12 cellular contexts compared by ENCODE assay signal in genomic region chr5:87122171-87122977, GRCh38.
DNase-seq lines count a peak whose midpoint lies in the region; ATAC-seq and TF ChIP-seq lines count a peak whose summit lies in the region.
"Had no signal": no experiment of that assay in that cellular context is flagged by ENCODE, and none has a peak within 500 bp of the region (broad histone marks: within the 10 kb centered on the region; RNA-seq: fewer than 3 reads in every experiment).

No MANE protein-coding gene starts in this region.

- peak overlapping the region in 1 of 2 experiments; percentile 47; a peak in 1 of 4 replicates for H3K4me3 ChIP-seq in SK-N-SH (ENCODE audit: low read depth in 2 of 2, low read length in 1 of 2)
- no peak overlapping the region for H3K4me3 ChIP-seq in fibroblast of lung (replicated peaks in 1 of 4; ENCODE audit: control extremely low read depth in 1 of 4, insufficient read depth in 1 of 4, low read depth in 3 of 4, low read length in 4 of 4)
- no peak overlapping the region for H3K4me3 ChIP-seq in vagina

- peak overlapping the region; percentile 54 for H3K4me2 ChIP-seq in SK-N-SH
- peak overlapping the region; percentile 15 for H3K4me2 ChIP-seq in fibroblast of lung (ENCODE audit: extremely low read depth, insufficient read depth, low read length)

- no peak for TF ChIP-seq CTCF in SK-N-SH (IDR thresholded peaks at IDR 0.05)
- TF ChIP-seq CTCF in fibroblast of lung (conservative IDR thresholded peaks at IDR 0.05 in 1 of 2, IDR thresholded peaks at IDR 0.05 in 1 of 2; ENCODE audit: low read depth in 1 of 2, low read length in 2 of 2), result no peak
- no peak for TF ChIP-seq CTCF in vagina (IDR thresholded peaks at IDR 0.05)
- no peak for TF ChIP-seq CTCF in endothelial cell (IDR thresholded peaks at IDR 0.05; ENCODE audit: unreplicated experiment)

- CTCF ChIA-PET in activated naive CD4-positive, alpha-beta T cell treated with anti-CD3 and anti-CD28 coated beads, Interleukin-2, amount 10 ng/mL, durations not matched to agents 7 days and 5 days (lab: Charles Lee), result no interaction called here
- CTCF ChIA-PET in SK-N-SH (lab: Yijun Ruan, JAX), result no interaction called here

- H3K27me3 ChIP-seq in SK-N-SH (ENCODE audit: insufficient read depth) (no peaks in the 10 kb centered on the region), fibroblast of lung (ENCODE audit: control insufficient read depth, insufficient read depth, low read length) (no peaks in the 10 kb centered on the region), vagina (no peaks in the 10 kb centered on the region)

- H3K36me3 Mint-ChIP-seq in activated naive CD4-positive, alpha-beta T cell treated with anti-CD3 and anti-CD28 coated beads, Interleukin-2, amount 10 ng/mL, durations not matched to agents 7 days and 5 days, result peaks cover 2% of the 10 kb centered on the region
- H3K36me3 Mint-ChIP-seq in endothelial cell (ENCODE audit: low read depth, unreplicated experiment), result no peaks in the 10 kb centered on the region

- H3K36me3 ChIP-seq in SK-N-SH (replicated peaks in 1 of 2; ENCODE audit: control insufficient read depth in 1 of 2, insufficient read depth in 2 of 2, low read length in 1 of 2) (no peaks in the 10 kb centered on the region), fibroblast of lung (ENCODE audit: control insufficient read depth, insufficient read depth, low read length) (no peaks in the 10 kb centered on the region), vagina (no peaks in the 10 kb centered on the region)

- peaks cover 57% of the 10 kb centered on the region for H3K4me1 Mint-ChIP-seq in activated naive CD4-positive, alpha-beta T cell treated with anti-CD3 and anti-CD28 coated beads, Interleukin-2, amount 10 ng/mL, durations not matched to agents 7 days and 5 days
- H3K4me1 Mint-ChIP-seq in endothelial cell (ENCODE audit: unreplicated experiment), result no peaks in the 10 kb centered on the region

- no peak for TF ChIP-seq EP300 in SK-N-SH (IDR thresholded peaks at IDR 0.05; ENCODE audit: borderline replicate concordance in 1 of 2, low read depth in 1 of 2, low read length in 1 of 2)

- intact Hi-C loops in vagina (cut with DNase I), result no loop called here

- H3F3A ChIP-seq in SK-N-SH (replicated peaks; ENCODE audit: insufficient read depth), result peaks cover 51% of the 10 kb centered on the region

- no peak for TF ChIP-seq POLR2A in vagina (IDR thresholded peaks at IDR 0.05)

- H3K27me3 Mint-ChIP-seq in activated naive CD4-positive, alpha-beta T cell treated with anti-CD3 and anti-CD28 coated beads, Interleukin-2, amount 10 ng/mL, durations not matched to agents 7 days and 5 days, result no peaks in the 10 kb centered on the region
- H3K27me3 Mint-ChIP-seq in endothelial cell (ENCODE audit: unreplicated experiment), result no peaks in the 10 kb centered on the region

- no peak for DNase-seq in activated naive CD4-positive, alpha-beta T cell treated with anti-CD3 and anti-CD28 coated beads, Interleukin-2, amount 10 ng/mL, durations not matched to agents 7 days and 5 days
- no peak for DNase-seq in activated naive CD4-positive, alpha-beta T cell (lab: John Stamatoyannopoulos, UW)
- no peak for DNase-seq in SK-N-SH
- no peak for DNase-seq in fibroblast of lung (ENCODE audit: low read depth in 2 of 2)
- DNase-seq in vagina (ENCODE audit: extremely low spot score in 2 of 2), result no peak
- DNase-seq in endothelial cell (ENCODE audit: low spot score), result no peak
- DNase-seq in iPS-NIHi11 (ENCODE audit: low spot score), result no peak
- DNase-seq: activated CD4-positive, CD25-positive, alpha-beta regulatory T cell treated with anti-CD3 and anti-CD28 coated beads, Interleukin-2, amount 50 U/mL, for 72 hours; foreskin melanocyte; NCI-H187 had no signal

- H3K9me3 Mint-ChIP-seq in activated naive CD4-positive, alpha-beta T cell treated with anti-CD3 and anti-CD28 coated beads, Interleukin-2, amount 10 ng/mL, durations not matched to agents 7 days and 5 days, result peaks cover 4% of the 10 kb centered on the region
- H3K9me3 Mint-ChIP-seq in endothelial cell (ENCODE audit: unreplicated experiment), result no peaks in the 10 kb centered on the region

- no peaks in the 10 kb centered on the region for H3K9me2 ChIP-seq in SK-N-SH

- H3K4me1 ChIP-seq in SK-N-SH (ENCODE audit: control insufficient read depth in 1 of 2, insufficient read depth in 2 of 2, low read depth in 1 of 2, low read length in 1 of 2) (peaks cover 0 to 48% of the 10 kb centered on the region in 2 experiments; a peak in 3 of 4 replicates), fibroblast of lung (ENCODE audit: control insufficient read depth, extremely low read depth, insufficient read depth, low read length) (peaks cover 19% of the 10 kb centered on the region), vagina (no peaks in the 10 kb centered on the region)

- peak overlapping the region; percentile 91 to 94 for H3K27ac ChIP-seq in SK-N-SH (ENCODE audit: low read depth in 2 of 2, low read length in 1 of 2)
- H3K27ac ChIP-seq in fibroblast of lung (ENCODE audit: insufficient read depth, low read length), result peak overlapping the region; percentile 66
- H3K27ac ChIP-seq in vagina, result peak overlapping the region; percentile 14

- no peak for TF ChIP-seq RAD21 in SK-N-SH (IDR thresholded peaks at IDR 0.05; ENCODE audit: low read length)

- H3K9ac ChIP-seq in SK-N-SH (peak overlapping the region; percentile 72), fibroblast of lung (ENCODE audit: insufficient read depth, low read length) (no peak overlapping the region)

- H3K9me3 ChIP-seq in SK-N-SH (no peaks in the 10 kb centered on the region), fibroblast of lung (ENCODE audit: control insufficient read depth, insufficient read depth, low read depth, low read length) (no peaks in the 10 kb centered on the region), vagina (no peaks in the 10 kb centered on the region)

- H4K20me1 ChIP-seq in SK-N-SH (ENCODE audit: insufficient read depth), result no peaks in the 10 kb centered on the region
- H4K20me1 ChIP-seq in fibroblast of lung (ENCODE audit: control insufficient read depth, extremely low read depth, insufficient read depth, low read length), result no peaks in the 10 kb centered on the region

- H3K79me2 ChIP-seq in SK-N-SH (ENCODE audit: insufficient read depth), result peaks cover 4% of the 10 kb centered on the region; the same call in 1 of the 2 replicates
- H3K79me2 ChIP-seq in fibroblast of lung (ENCODE audit: control insufficient read depth, insufficient read depth, low read length), result no peaks in the 10 kb centered on the region

- POLR2A ChIA-PET in SK-N-SH (lab: Yijun Ruan, JAX), result no interaction called here

- no peak for ATAC-seq in HG02840 (IDR thresholded peaks at IDR 0.05; ENCODE audit: low FRiP score, unreplicated experiment)
- ATAC-seq: Panc1 had no signal

- H3K27ac Mint-ChIP-seq in activated naive CD4-positive, alpha-beta T cell treated with anti-CD3 and anti-CD28 coated beads, Interleukin-2, amount 10 ng/mL, durations not matched to agents 7 days and 5 days, result peak overlapping the region; percentile 83
- no peak overlapping the region for H3K27ac Mint-ChIP-seq in endothelial cell (ENCODE audit: unreplicated experiment)

- peak overlapping the region; percentile 4 for H3K4me3 Mint-ChIP-seq in activated naive CD4-positive, alpha-beta T cell treated with anti-CD3 and anti-CD28 coated beads, Interleukin-2, amount 10 ng/mL, durations not matched to agents 7 days and 5 days
- no peak overlapping the region for H3K4me3 Mint-ChIP-seq in endothelial cell (ENCODE audit: unreplicated experiment)

- 33% methylated on average over 4 of the region's 4 CpGs for WGBS in SK-N-SH (ENCODE audit: low lambda C conversion rate)

- H2AFZ ChIP-seq in SK-N-SH (ENCODE audit: low read depth) (peak overlapping the region; percentile 25), fibroblast of lung (ENCODE audit: low read length) (peak overlapping the region; percentile 42)

TF ChIP-seq in SK-N-SH, 30 proteins besides CTCF, POLR2A, EP300 and RAD21 (continues in another document):
- TF ChIP-seq FOXJ3 (CRISPR knock-in tag; IDR thresholded peaks at IDR 0.05) (no peak), ELF1 (IDR thresholded peaks at IDR 0.05) (no peak), PBX3 (IDR thresholded peaks at IDR 0.05) (no peak), GABPA (IDR thresholded peaks at IDR 0.05; ENCODE audit: low read depth) (no peak), MXI1 (IDR thresholded peaks at IDR 0.05; ENCODE audit: low read depth, low read length) (no peak), TAF1 (IDR thresholded peaks at IDR 0.05; ENCODE audit: borderline replicate concordance, low read depth, low read length) (no peak), GATA2 (CRISPR knock-in tag; IDR thresholded peaks at IDR 0.05) (no peak), REST (IDR thresholded peaks at IDR 0.05; ENCODE audit: low read depth, low read length) (no peak)

Comparison
In these comparisons a context has a peak if more than half of its experiments do, and no peak if none do; other contexts are left out.
1. H3K27ac ChIP-seq: peak in every context shown above with its lines; median percentile 92 in SK-N-SH; 66 in fibroblast of lung; 14 in vagina.